ENCODE assay signal across 18 cellular contexts in the genomic region with DNA sequence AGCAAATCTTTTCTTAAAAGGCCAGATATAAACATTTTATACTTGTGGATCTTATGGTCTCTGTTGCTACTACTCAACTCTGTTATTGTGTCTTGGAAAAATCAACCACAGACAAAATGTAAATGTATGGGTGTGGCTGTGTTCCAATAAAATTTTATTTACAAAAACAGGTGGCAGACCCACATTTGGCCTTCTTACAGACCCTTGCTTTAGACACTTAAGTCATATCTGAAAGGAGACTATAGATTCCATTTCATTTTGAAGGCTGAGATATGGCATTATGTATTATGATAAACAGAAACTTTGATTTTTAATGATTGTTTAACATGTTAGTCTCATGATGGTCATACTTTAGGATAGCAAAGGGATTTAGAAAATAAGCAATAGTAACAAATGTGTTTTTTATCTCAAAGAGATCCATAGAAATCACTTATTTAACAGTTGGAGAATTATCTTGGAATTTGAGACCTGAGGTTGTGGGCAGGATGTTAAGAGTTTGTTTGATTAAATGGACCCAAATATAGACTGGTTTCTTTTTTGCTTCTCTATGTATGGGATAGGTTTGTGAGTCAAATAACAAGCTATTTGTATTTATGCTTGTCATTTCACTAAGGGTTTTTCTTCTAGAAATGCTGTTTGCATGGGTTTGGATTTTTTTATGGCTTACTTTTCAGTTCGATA. TPM values are rescaled to one million over a fixed set of nuclear protein-coding genes. Genes with fewer than 3 reads are reported as not detected.
DNase-seq lines count a peak whose midpoint lies in the region; ATAC-seq, FAIRE-seq and TF ChIP-seq lines count a peak whose summit lies in the region.
"Had no signal": no experiment of that assay in that cellular context is flagged by ENCODE, and none has a peak within 500 bp of the region (broad histone marks: within the 10 kb centered on the region; RNA-seq: fewer than 3 reads in every experiment).

No MANE protein-coding gene starts in this region.

- peak overlapping the region; percentile 17 for H3K4me2 ChIP-seq in MM.1S (ENCODE audit: low read depth, low read length)
- H3K4me2 ChIP-seq in osteoblast (ENCODE audit: insufficient read depth, low read length): peak overlapping the region; percentile 58

- H4K20me1 ChIP-seq in MM.1S (ENCODE audit: insufficient read depth, low read length): no peaks in the 10 kb centered on the region
- no peaks in the 10 kb centered on the region for H4K20me1 ChIP-seq in osteoblast (ENCODE audit: insufficient read depth, low read length)

- intact Hi-C loops in dorsolateral prefrontal cortex (cut with DNase I) (no loop called here), upper lobe of right lung (cut with DNase I) (no loop called here)

- no peaks in the 10 kb centered on the region for H3K9me2 ChIP-seq in MM.1S (replicated peaks; ENCODE audit: insufficient read depth, low read length)

- H3K36me3 ChIP-seq in MM.1S (replicated peaks; ENCODE audit: insufficient read depth, low read length) (no peaks in the 10 kb centered on the region), osteoblast (ENCODE audit: insufficient read depth, low read length) (peaks cover 21% of the 10 kb centered on the region), upper lobe of right lung (no peaks in the 10 kb centered on the region), small intestine (ENCODE audit: control insufficient read depth in 2 of 2, insufficient read depth in 2 of 2, low read length in 2 of 2) (no peaks in the 10 kb centered on the region)

- H3K27ac ChIP-seq in MM.1S (ENCODE audit: low read length): no peak overlapping the region
- peak overlapping the region in 49 of 59 donors; percentile 2 to 76 (median 48) for H3K27ac ChIP-seq in dorsolateral prefrontal cortex
- peak overlapping the region; percentile 99 for H3K27ac ChIP-seq in osteoblast (ENCODE audit: low read depth, low read length)
- H3K27ac ChIP-seq in upper lobe of right lung: no peak overlapping the region
- H3K27ac ChIP-seq in small intestine (ENCODE audit: low read depth in 1 of 2, low read length in 1 of 2): no peak overlapping the region
- H3K27ac ChIP-seq: testis had no signal

- TF ChIP-seq CTCF in MM.1S (IDR thresholded peaks at IDR 0.05; ENCODE audit: low read length): no peak
- no peak for TF ChIP-seq CTCF in dorsolateral prefrontal cortex (IDR thresholded peaks at IDR 0.05 in 54 of 56, conservative IDR thresholded peaks at IDR 0.05 in 2 of 56; ENCODE audit: low read depth in 1 of 56, partially characterized antibody in 56 of 56)
- TF ChIP-seq CTCF in osteoblast (IDR thresholded peaks at IDR 0.05; ENCODE audit: extremely low read depth, low read depth, low read length): no peak
- TF ChIP-seq CTCF in upper lobe of right lung (IDR thresholded peaks at IDR 0.05): no peak

- H3K9ac ChIP-seq in MM.1S (ENCODE audit: low read length): no peak overlapping the region

- FAIRE-seq in GM12891 (lab: Jason Lieb, UNC) (peak; percentile 40), small intestine (lab: Jason Lieb, UNC) (no peak)
- FAIRE-seq: H54, TTC549 had no signal

- 66 to 93% (median 83%) methylated on average over 1 of the region's 1 CpG for WGBS in small intestine, 3 donors

- H3K27me3 ChIP-seq in MM.1S (replicated peaks; ENCODE audit: insufficient read depth, low read length) (no peaks in the 10 kb centered on the region), dorsolateral prefrontal cortex (no peaks in the 10 kb centered on the region), osteoblast (ENCODE audit: insufficient read depth, low read length) (no peaks in the 10 kb centered on the region), upper lobe of right lung (no peaks in the 10 kb centered on the region), small intestine (ENCODE audit: control insufficient read depth in 2 of 2, insufficient read depth in 2 of 2, low read length in 2 of 2) (no peaks in the 10 kb centered on the region)
- H3K27me3 ChIP-seq: testis had no signal

- no peak for DNase-seq in GM12891 (ENCODE audit: insufficient read length, low spot score)
- DNase-seq in MM.1S: no peak
- DNase-seq in dorsolateral prefrontal cortex: no peak
- DNase-seq in osteoblast (ENCODE audit: insufficient read length, low spot score, missing footprints): no peak
- no peak for DNase-seq in HuH-7.5 (ENCODE audit: low spot score)
- no peak for DNase-seq in upper lobe of right lung
- no peak for DNase-seq in small intestine
- no peak for DNase-seq in islet precursor cell
- DNase-seq: activated T-cell treated with anti-CD3 and anti-CD28 coated beads, Interleukin-2, amount 50 U/mL, for 24 hours; Calu3; glutamatergic neuron; NCI-H1694 treated with DMSO at 0.1 percent for 48 hours; NCI-H510A treated with DMSO at 0.1 percent for 48 hours; right cardiac atrium; stimulated activated CD4-positive, alpha-beta T cell treated with anti-CD3 and anti-CD28 coated beads, Interleukin-2, amount 100 ng/mL, for 48 hours; testis had no signal

- no peak for ATAC-seq in upper lobe of right lung
- ATAC-seq: right cardiac atrium had no signal

- H3K4me3 ChIP-seq in MM.1S (ENCODE audit: low read length): no peak overlapping the region
- H3K4me3 ChIP-seq in dorsolateral prefrontal cortex: peak overlapping the region in 11 of 59 donors; percentile 3 to 20 (median 9)
- peak overlapping the region; percentile 13 for H3K4me3 ChIP-seq in osteoblast (ENCODE audit: insufficient read depth, low read length)
- H3K4me3 ChIP-seq in upper lobe of right lung: no peak overlapping the region
- H3K4me3 ChIP-seq in small intestine (ENCODE audit: low read depth in 1 of 2, low read length in 2 of 2): no peak overlapping the region
- H3K4me3 ChIP-seq: testis had no signal

- H3F3A ChIP-seq in MM.1S (ENCODE audit: insufficient read depth, low read length): no peaks in the 10 kb centered on the region

- H2AFZ ChIP-seq in MM.1S (ENCODE audit: low read length): no peak overlapping the region
- no peak overlapping the region for H2AFZ ChIP-seq in osteoblast (ENCODE audit: low read length)

- H3K4me1 ChIP-seq in MM.1S (ENCODE audit: low read length) (no peaks in the 10 kb centered on the region; the same call in 1 of the 2 replicates), osteoblast (ENCODE audit: insufficient read depth, low read length) (peaks cover 67% of the 10 kb centered on the region), upper lobe of right lung (peaks cover 14% of the 10 kb centered on the region), small intestine (ENCODE audit: control insufficient read depth in 2 of 2, insufficient read depth in 1 of 2, low read depth in 1 of 2, low read length in 1 of 2) (peaks cover 0 to 2% of the 10 kb centered on the region in 2 donors)

- no peak for TF ChIP-seq POLR2A in GM12891 (IDR thresholded peaks at IDR 0.05; ENCODE audit: low read depth, low read length)

- no peaks in the 10 kb centered on the region for H3K79me2 ChIP-seq in MM.1S (ENCODE audit: low read length)
- H3K79me2 ChIP-seq in osteoblast (ENCODE audit: insufficient read depth, low read length): peaks cover 88% of the 10 kb centered on the region

- no peaks in the 10 kb centered on the region for H3K9me3 ChIP-seq in MM.1S (replicated peaks; ENCODE audit: insufficient read depth, low read length)
- H3K9me3 ChIP-seq in osteoblast (ENCODE audit: low read depth, low read length): no peaks in the 10 kb centered on the region
- H3K9me3 ChIP-seq in upper lobe of right lung: no peaks in the 10 kb centered on the region
- H3K9me3 ChIP-seq in small intestine (ENCODE audit: control insufficient read depth, low read depth): no peaks in the 10 kb centered on the region
- H3K9me3 ChIP-seq: testis had no signal

TF ChIP-seq in GM12891, 5 proteins besides CTCF, POLR2A, EP300 and RAD21:
- TF ChIP-seq PAX5 (IDR thresholded peaks at IDR 0.05; ENCODE audit: insufficient read depth, low read length, severe bottlenecking) (no peak), POLR2AphosphoS5 (IDR thresholded peaks at IDR 0.05; ENCODE audit: low read depth, low read length) (no peak), SPI1 (IDR thresholded peaks at IDR 0.05; ENCODE audit: low read depth, low read length) (no peak), POU2F2 (IDR thresholded peaks at IDR 0.05; ENCODE audit: low read depth, low read length) (no peak), TAF1 (IDR thresholded peaks at IDR 0.05; ENCODE audit: low read depth, low read length) (no peak)

RNA-seq across cellular contexts. Expression of a gene that starts 51.2 kb away (rescaled TPM):
- 12.5 TPM for polyA plus RNA-seq in GM12891 (2012; ENCODE audit: low read depth, missing spikeins)
- total RNA-seq in dorsolateral prefrontal cortex: 100 to 1,000 TPM; 105 to 192 (median 143) TPM
- total RNA-seq in osteoblast: 166 and 179 TPM in 2 replicates
- total RNA-seq in upper lobe of right lung: 136 TPM
- 10 to 100 TPM in 1 of 3 donors, 1 to 10 TPM in 2; 4.9 to 16.1 (median 9.2) TPM for polyA plus RNA-seq in small intestine

Comparison
In these comparisons a context has a peak if more than half of its experiments do, and no peak if none do; other contexts are left out.
1. H3K27ac ChIP-seq: peak in dorsolateral prefrontal cortex (49 of 59) and osteoblast (single experiment); none in MM.1S (single experiment), upper lobe of right lung (single experiment) and small intestine (0 of 2).